In genomic region chr15:73993211-73993994, GRCh38 we compare ENCODE assay signal across 9 cellular contexts. TPM values are rescaled to one million over a fixed set of nuclear protein-coding genes. Genes with fewer than 3 reads are reported as not detected.
A peak's percentile ranks its signal among the peaks of the same experiment; 100 is the strongest.
DNase-seq lines count a peak whose midpoint lies in the region; ATAC-seq and TF ChIP-seq lines count a peak whose summit lies in the region.
"Had no signal": no experiment of that assay in that cellular context is flagged by ENCODE, and none has a peak within 500 bp of the region (broad histone marks: within the 10 kb centered on the region; RNA-seq: fewer than 3 reads in every experiment).

No MANE protein-coding gene starts in this region.

- no peak for TF ChIP-seq CTCF in lower lobe of right lung (IDR thresholded peaks at IDR 0.05)

- ATAC-seq in lower lobe of right lung (no peak), HG02885 (IDR thresholded peaks at IDR 0.05; ENCODE audit: poor library complexity, unreplicated experiment) (no peak), GM18873 (IDR thresholded peaks at IDR 0.05; ENCODE audit: low FRiP score, unreplicated experiment) (no peak)

- H3K4me1 ChIP-seq in lower lobe of right lung (peaks cover 85% of the 10 kb centered on the region), thymus (ENCODE audit: control insufficient read depth, insufficient read depth, low read length) (peaks cover 28% of the 10 kb centered on the region)

- H3K36me3 ChIP-seq in lower lobe of right lung, result peaks cover 7% of the 10 kb centered on the region
- peaks cover 18% of the 10 kb centered on the region for H3K36me3 ChIP-seq in thymus (ENCODE audit: control insufficient read depth, insufficient read depth)

- POLR2A ChIA-PET in activated CD4-positive, alpha-beta T cell treated with anti-CD3 and anti-CD28 coated beads, Interleukin-2, amount 10 ng/mL, durations not matched to agents 7 days and 5 days (lab: Charles Lee), result interaction anchor here (1.4 kb wide), 1 partner anchor 18 kb away, joined by 4 read pairs; no protein-coding TSS in a partner anchor

- DNase-seq in activated CD4-positive, alpha-beta T cell treated with anti-CD3 and anti-CD28 coated beads, Interleukin-2, amount 10 ng/mL, durations not matched to agents 7 days and 5 days, result no peak
- DNase-seq in activated CD4-positive, alpha-beta T cell treated with anti-CD3 and anti-CD28 coated beads, Interleukin-2, amount 50 U/mL, for 1 hour, result no peak
- DNase-seq in activated naive CD8-positive, alpha-beta T cell treated with anti-CD3 and anti-CD28 coated beads for 36 hours, result no peak
- DNase-seq in lower lobe of right lung, result no peak
- DNase-seq in head of caudate nucleus, result no peak
- DNase-seq: KBM-7 had no signal

- peak overlapping the region; percentile 92 for H3K4me3 Mint-ChIP-seq in activated CD4-positive, alpha-beta T cell treated with anti-CD3 and anti-CD28 coated beads, Interleukin-2, amount 10 ng/mL, durations not matched to agents 7 days and 5 days
- H3K4me3 Mint-ChIP-seq in activated naive CD8-positive, alpha-beta T cell treated with anti-CD3 and anti-CD28 coated beads for 36 hours, result peak overlapping the region; percentile 94

- 97% methylated on average over 10 of the region's 10 CpGs for WGBS in thymus

- peaks cover 27% of the 10 kb centered on the region for H3K36me3 Mint-ChIP-seq in activated CD4-positive, alpha-beta T cell treated with anti-CD3 and anti-CD28 coated beads, Interleukin-2, amount 10 ng/mL, durations not matched to agents 7 days and 5 days (ENCODE audit: low read depth)
- H3K36me3 Mint-ChIP-seq in activated naive CD8-positive, alpha-beta T cell treated with anti-CD3 and anti-CD28 coated beads for 36 hours, result peaks cover 19% of the 10 kb centered on the region

- H3K27ac Mint-ChIP-seq in activated CD4-positive, alpha-beta T cell treated with anti-CD3 and anti-CD28 coated beads, Interleukin-2, amount 10 ng/mL, durations not matched to agents 7 days and 5 days, result peak overlapping the region; percentile 93
- peak overlapping the region; percentile 90 for H3K27ac Mint-ChIP-seq in activated naive CD8-positive, alpha-beta T cell treated with anti-CD3 and anti-CD28 coated beads for 36 hours

- H3K27me3 ChIP-seq in lower lobe of right lung (ENCODE audit: low read depth) (no peaks in the 10 kb centered on the region), thymus (ENCODE audit: control insufficient read depth, insufficient read depth) (no peaks in the 10 kb centered on the region)

- peaks cover 64% of the 10 kb centered on the region for H3K4me1 Mint-ChIP-seq in activated CD4-positive, alpha-beta T cell treated with anti-CD3 and anti-CD28 coated beads, Interleukin-2, amount 10 ng/mL, durations not matched to agents 7 days and 5 days
- peaks cover 38% of the 10 kb centered on the region for H3K4me1 Mint-ChIP-seq in activated naive CD8-positive, alpha-beta T cell treated with anti-CD3 and anti-CD28 coated beads for 36 hours

- peak overlapping the region; percentile 75 for H3K4me3 ChIP-seq in lower lobe of right lung
- H3K4me3 ChIP-seq in thymus (ENCODE audit: low read length), result peak overlapping the region; percentile 91

- no peaks in the 10 kb centered on the region for H3K9me3 ChIP-seq in lower lobe of right lung
- no peaks in the 10 kb centered on the region for H3K9me3 ChIP-seq in thymus (ENCODE audit: control insufficient read depth)

- H3K27ac ChIP-seq in lower lobe of right lung, result peak overlapping the region; percentile 91
- peak overlapping the region; percentile 93 for H3K27ac ChIP-seq in thymus (ENCODE audit: low read depth)

- no peaks in the 10 kb centered on the region for H3K27me3 Mint-ChIP-seq in activated CD4-positive, alpha-beta T cell treated with anti-CD3 and anti-CD28 coated beads, Interleukin-2, amount 10 ng/mL, durations not matched to agents 7 days and 5 days
- H3K27me3 Mint-ChIP-seq in activated naive CD8-positive, alpha-beta T cell treated with anti-CD3 and anti-CD28 coated beads for 36 hours, result no peaks in the 10 kb centered on the region

- no peaks in the 10 kb centered on the region for H3K9me3 Mint-ChIP-seq in activated CD4-positive, alpha-beta T cell treated with anti-CD3 and anti-CD28 coated beads, Interleukin-2, amount 10 ng/mL, durations not matched to agents 7 days and 5 days
- H3K9me3 Mint-ChIP-seq in activated naive CD8-positive, alpha-beta T cell treated with anti-CD3 and anti-CD28 coated beads for 36 hours, result no peaks in the 10 kb centered on the region

- CTCF ChIA-PET in activated CD4-positive, alpha-beta T cell treated with anti-CD3 and anti-CD28 coated beads, Interleukin-2, amount 10 ng/mL, durations not matched to agents 7 days and 5 days (lab: Charles Lee), result interaction anchor here (0.6 to 6.7 kb wide), 15 partner anchors 10 to 1629 kb away, joined by 3 to 63 read pairs (median 4); no protein-coding TSS in a partner anchor

- intact Hi-C loops in lower lobe of right lung (cut with DNase I) (loop anchor here (10.0 kb wide), 1 partner anchor 51 kb away; no protein-coding TSS in a partner anchor), head of caudate nucleus (cut with DNase I) (loop anchor here (5.0 kb wide), 1 partner anchor 624 kb away; the partner anchor contains the start of gene CLK3)

RNA-seq across cellular contexts. Expression of gene PML, which starts 1.1 kb away (rescaled TPM):
- 100 to 1,000 TPM; 118 to 122 TPM for total RNA-seq in activated CD4-positive, alpha-beta T cell treated with anti-CD3 and anti-CD28 coated beads, Interleukin-2, amount 10 ng/mL, durations not matched to agents 7 days and 5 days
- total RNA-seq in activated naive CD8-positive, alpha-beta T cell treated with anti-CD3 and anti-CD28 coated beads for 36 hours, result 10 to 100 TPM; 53.4 to 54.3 TPM
- 79.4 TPM for total RNA-seq in lower lobe of right lung
- 35.7 TPM for polyA plus RNA-seq in thymus

RNA-seq across cellular contexts. Expression of gene STOML1, which starts 1.3 kb away (rescaled TPM):
- 10 to 100 TPM; 12.0 to 12.8 TPM for total RNA-seq in activated CD4-positive, alpha-beta T cell treated with anti-CD3 and anti-CD28 coated beads, Interleukin-2, amount 10 ng/mL, durations not matched to agents 7 days and 5 days
- total RNA-seq in activated naive CD8-positive, alpha-beta T cell treated with anti-CD3 and anti-CD28 coated beads for 36 hours, result 10 to 100 TPM in 1 of 2 experiments, 1 to 10 TPM in 1; 8.3 to 10.6 TPM
- 16.3 TPM for total RNA-seq in lower lobe of right lung
- 19.1 TPM for polyA plus RNA-seq in thymus
